8 cellular contexts compared by ENCODE assay signal in genomic region chr15:92902723-92903587, GRCh38. TPM values are rescaled to one million over a fixed set of nuclear protein-coding genes. Genes with fewer than 3 reads are reported as not detected.
DNase-seq lines count a peak whose midpoint lies in the region; ATAC-seq and TF ChIP-seq lines count a peak whose summit lies in the region.

No MANE protein-coding gene starts in this region.

- H3K4me1 Mint-ChIP-seq in stimulated activated naive CD8-positive, alpha-beta T cell treated with anti-CD3 and anti-CD28 coated beads, Interleukin-15, Interleukin-2, amounts not matched to agents 100 ng/mL and 50 ng/mL, for 24 hours (ENCODE audit: low read depth) = peaks cover 60% of the 10 kb centered on the region
- peaks cover 36% of the 10 kb centered on the region for H3K4me1 Mint-ChIP-seq in glutamatergic neuron (ENCODE audit: low read depth, unreplicated experiment)

- H3K4me1 ChIP-seq in spleen = peaks cover 32 to 85% (median 71%) of the 10 kb centered on the region in 6 donors

- no peak for DNase-seq in stimulated activated naive CD8-positive, alpha-beta T cell treated with anti-CD3 and anti-CD28 coated beads, Interleukin-15, Interleukin-2, amounts not matched to agents 100 U/mL and 50 U/mL, for 24 hours
- DNase-seq in glutamatergic neuron (no peak), spleen (no peak), putamen (ENCODE audit: low spot score) (no peak), hepatic stellate cell (ENCODE audit: low spot score) (no peak)

- peak overlapping the region; percentile 96 for H3K27ac ChIP-seq in VCaP
- peak overlapping the region; percentile 84 to 99 (median 97) for H3K27ac ChIP-seq in spleen

- peaks cover 0 to 18% (median 9%) of the 10 kb centered on the region in 6 donors for H3K36me3 ChIP-seq in spleen

- WGBS in spleen, 5 donors = 0 to 2% (median 2%) methylated on average over 4 of the region's 4 CpGs

- peak overlapping the region; percentile 58 to 83 (median 62) for H3K4me3 ChIP-seq in spleen

- TF ChIP-seq CTCF in VCaP (conservative IDR thresholded peaks at IDR 0.05) = no peak
- no peak for TF ChIP-seq CTCF in glutamatergic neuron (IDR thresholded peaks at IDR 0.05; ENCODE audit: partially characterized antibody, unreplicated experiment)
- TF ChIP-seq CTCF in spleen (IDR thresholded peaks at IDR 0.05 in 8 of 11, conservative IDR thresholded peaks at IDR 0.05 in 3 of 11) = no peak

- no peaks in the 10 kb centered on the region for H3K9me3 ChIP-seq in spleen

- peaks cover 76% of the 10 kb centered on the region for H3K36me3 Mint-ChIP-seq in stimulated activated naive CD8-positive, alpha-beta T cell treated with anti-CD3 and anti-CD28 coated beads, Interleukin-15, Interleukin-2, amounts not matched to agents 100 ng/mL and 50 ng/mL, for 24 hours (ENCODE audit: low read depth)
- H3K36me3 Mint-ChIP-seq in glutamatergic neuron (ENCODE audit: unreplicated experiment) = peaks cover 8% of the 10 kb centered on the region

- peak overlapping the region; percentile 95 for H3K4me3 Mint-ChIP-seq in stimulated activated naive CD8-positive, alpha-beta T cell treated with anti-CD3 and anti-CD28 coated beads, Interleukin-15, Interleukin-2, amounts not matched to agents 100 ng/mL and 50 ng/mL, for 24 hours
- peak overlapping the region; percentile 98 for H3K4me3 Mint-ChIP-seq in glutamatergic neuron (ENCODE audit: unreplicated experiment)

- H3K9me3 Mint-ChIP-seq in stimulated activated naive CD8-positive, alpha-beta T cell treated with anti-CD3 and anti-CD28 coated beads, Interleukin-15, Interleukin-2, amounts not matched to agents 100 ng/mL and 50 ng/mL, for 24 hours = peaks cover 6% of the 10 kb centered on the region
- peaks cover 28% of the 10 kb centered on the region for H3K9me3 Mint-ChIP-seq in glutamatergic neuron (ENCODE audit: unreplicated experiment)

- no peaks in the 10 kb centered on the region for H3K27me3 Mint-ChIP-seq in stimulated activated naive CD8-positive, alpha-beta T cell treated with anti-CD3 and anti-CD28 coated beads, Interleukin-15, Interleukin-2, amounts not matched to agents 100 ng/mL and 50 ng/mL, for 24 hours
- peaks cover 26% of the 10 kb centered on the region for H3K27me3 Mint-ChIP-seq in glutamatergic neuron (ENCODE audit: unreplicated experiment)

- intact Hi-C loops in spleen (cut with DNase I; ENCODE audit: low total_unique reads) = no loop called here

- H3K27ac Mint-ChIP-seq in stimulated activated naive CD8-positive, alpha-beta T cell treated with anti-CD3 and anti-CD28 coated beads, Interleukin-15, Interleukin-2, amounts not matched to agents 100 ng/mL and 50 ng/mL, for 24 hours = peak overlapping the region; percentile 99
- peak overlapping the region; percentile 100 for H3K27ac Mint-ChIP-seq in glutamatergic neuron (ENCODE audit: unreplicated experiment)

- no peaks in the 10 kb centered on the region for H3K27me3 ChIP-seq in spleen (replicated peaks in 1 of 7)

- no peak for ATAC-seq in stimulated activated naive CD8-positive, alpha-beta T cell treated with anti-CD3 and anti-CD28 coated beads, Interleukin-15, Interleukin-2, amounts not matched to agents 100 U/mL and 50 U/mL, for 24 hours
- no peak for ATAC-seq in HG03108 (IDR thresholded peaks at IDR 0.05; ENCODE audit: unreplicated experiment)

- TF ChIP-seq POLR2A in spleen (IDR thresholded peaks at IDR 0.05) = no peak

RNA-seq across cellular contexts. Expression of gene CHD2, which starts 2.8 kb away (rescaled TPM):
- total RNA-seq in glutamatergic neuron (ENCODE audit: unreplicated experiment) = 201 TPM
- total RNA-seq in spleen = 100 to 1,000 TPM; 160 to 232 (median 204) TPM
- polyA plus RNA-seq in spleen = 10 to 100 TPM; 37.3 to 44.0 (median 43.2) TPM
